Comparison of ENCODE assay signal across 8 cellular contexts in the genomic region with DNA sequence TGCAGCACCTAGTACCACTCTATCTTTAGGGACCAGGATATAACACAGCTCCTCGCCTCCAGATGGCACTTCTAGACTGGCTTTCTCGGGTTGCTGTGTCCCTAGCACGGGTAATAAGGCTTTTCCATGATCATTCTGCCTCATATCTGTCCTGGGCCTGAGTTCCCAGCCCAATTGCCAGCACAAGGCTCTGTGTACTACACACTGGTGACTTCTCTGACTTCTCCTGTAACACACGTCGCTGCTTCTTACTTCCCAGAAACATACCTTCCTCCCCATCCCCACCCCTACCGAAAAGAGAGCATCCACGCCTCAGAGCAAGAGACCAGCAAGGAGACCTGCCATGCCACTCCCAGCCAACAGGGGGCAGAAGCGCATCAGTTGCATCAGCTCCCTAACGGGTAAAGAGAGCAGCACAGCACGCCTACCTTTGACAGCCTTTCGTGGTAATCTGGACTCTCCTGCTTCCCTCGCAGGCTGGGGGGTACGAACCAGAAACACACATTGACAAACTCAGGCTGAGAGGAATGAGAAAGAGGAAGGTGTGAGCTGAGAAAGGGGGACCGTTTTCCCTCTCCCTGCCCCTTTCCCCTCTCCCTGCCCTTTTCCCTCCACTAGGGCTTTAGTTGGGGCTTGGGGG. TPM values are rescaled to one million over a fixed set of nuclear protein-coding genes. Genes with fewer than 3 reads are reported as not detected.
DNase-seq lines count a peak whose midpoint lies in the region; ATAC-seq and TF ChIP-seq lines count a peak whose summit lies in the region.

No MANE protein-coding gene starts in this region.

- ATAC-seq in GM19043 (IDR thresholded peaks at IDR 0.05; ENCODE audit: low read depth, unreplicated experiment): peak; percentile 72

- H3K4me3 ChIP-seq in HUES64 (ENCODE audit: low read length) (0 out of 2 replicates have a peak overlapping the region, but pooled peaks have one; percentile 13), NT2/D1 (ENCODE audit: insufficient read length, low read depth) (no peak overlapping the region)

- no peak overlapping the region for H3K27ac ChIP-seq in HUES64 (ENCODE audit: low read depth, low read length)

- peaks cover 4% of the 10 kb centered on the region for H3K27me3 Mint-ChIP-seq in endothelial cell (ENCODE audit: unreplicated experiment)

- H3K36me3 Mint-ChIP-seq in endothelial cell (ENCODE audit: low read depth, unreplicated experiment): no peaks in the 10 kb centered on the region

- H3K4me1 Mint-ChIP-seq in endothelial cell (ENCODE audit: unreplicated experiment): peaks cover 5% of the 10 kb centered on the region

- H3K4me1 ChIP-seq in HUES64 (ENCODE audit: insufficient read depth, low read length) (no peaks in the 10 kb centered on the region), NT2/D1 (ENCODE audit: insufficient read depth, insufficient read length) (peaks cover 7% of the 10 kb centered on the region)

- 15% methylated on average over 13 of the region's 14 CpGs for WGBS in HUES64

- H3K36me3 ChIP-seq in HUES64 (ENCODE audit: insufficient read depth, low read length) (no peaks in the 10 kb centered on the region), NT2/D1 (ENCODE audit: insufficient read depth, insufficient read length, low read length) (no peaks in the 10 kb centered on the region)

- no peaks in the 10 kb centered on the region for H3K9me3 Mint-ChIP-seq in endothelial cell (ENCODE audit: unreplicated experiment)

- H3K27ac Mint-ChIP-seq in endothelial cell (ENCODE audit: unreplicated experiment): peak overlapping the region; percentile 8

- H3K9ac ChIP-seq in HUES64 (ENCODE audit: low read depth, low read length) (no peak overlapping the region), NT2/D1 (ENCODE audit: insufficient read length, low read depth) (no peak overlapping the region)

- TF ChIP-seq CTCF in endothelial cell (IDR thresholded peaks at IDR 0.05; ENCODE audit: unreplicated experiment): peak; percentile 90

- H3K9me3 ChIP-seq in HUES64 (ENCODE audit: insufficient read depth, low read depth, low read length): no peaks in the 10 kb centered on the region
- H3K9me3 ChIP-seq in NT2/D1 (ENCODE audit: insufficient read depth, low read length): no peaks in the 10 kb centered on the region

- peaks cover 19% of the 10 kb centered on the region for H3K27me3 ChIP-seq in HUES64 (ENCODE audit: insufficient read depth, low read length)
- peaks cover 16% of the 10 kb centered on the region for H3K27me3 ChIP-seq in NT2/D1 (ENCODE audit: insufficient read depth, insufficient read length)

- peak overlapping the region; percentile 10 for H3K4me3 Mint-ChIP-seq in endothelial cell (ENCODE audit: unreplicated experiment)

- DNase-seq in AML-193 (lab: John Stamatoyannopoulos, UW) (peak; percentile 59 to 78), NT2/D1 (ENCODE audit: low read depth, low spot score) (peak; percentile 73), endothelial cell (ENCODE audit: low spot score) (peak; percentile 88), midbrain (lab: John Stamatoyannopoulos, UW) (peak; percentile 72)
- DNase-seq in activated CD8-positive, alpha-beta memory T cell treated with anti-CD3 and anti-CD28 coated beads for 48 hours (ENCODE audit: low read depth in 2 of 3, low spot score in 2 of 3): peak; percentile 70 to 85 (median 73)
- DNase-seq in stimulated activated CD8-positive, alpha-beta memory T cell treated with anti-CD3 and anti-CD28 coated beads, Interleukin-4, amount 100 ng/mL, for 4 hours (ENCODE audit: low read depth in 2 of 2, low spot score in 1 of 2): peak; percentile 75 to 87

RNA-seq across cellular contexts. Expression of gene ZNF740, which starts 21.2 kb away (rescaled TPM):
- 15.2 TPM for polyA plus RNA-seq in HUES64 (2013, experiment 1 of 2)
- 16.5 TPM for polyA plus RNA-seq in HUES64 (2013, experiment 2 of 2)
- total RNA-seq in endothelial cell (ENCODE audit: unreplicated experiment): 47.6 TPM

RNA-seq across cellular contexts. Expression of gene CSAD, which starts 21.4 kb away (rescaled TPM):
- 4.9 TPM for polyA plus RNA-seq in HUES64 (2013, experiment 1 of 2)
- polyA plus RNA-seq in HUES64 (2013, experiment 2 of 2): 5.6 TPM
- 23.8 TPM for total RNA-seq in endothelial cell (ENCODE audit: unreplicated experiment)

RNA-seq across cellular contexts. Expression of gene ITGB7, which starts 47.7 kb away (rescaled TPM):
- polyA plus RNA-seq in HUES64 (2013, experiment 1 of 2): 0.75 TPM
- polyA plus RNA-seq in HUES64 (2013, experiment 2 of 2): not detected
- total RNA-seq in endothelial cell (ENCODE audit: unreplicated experiment): 0.56 TPM

RNA-seq across cellular contexts. Expression of gene SOAT2, which starts 56.0 kb away (rescaled TPM):
- polyA plus RNA-seq in HUES64 (2013, experiment 1 of 2): not detected
- polyA plus RNA-seq in HUES64 (2013, experiment 2 of 2): not detected
- total RNA-seq in endothelial cell (ENCODE audit: unreplicated experiment): not detected
